In genomic region chr10:5709865-5710264, GRCh38 we compare ENCODE assay signal across 1 cellular context.
TF ChIP-seq lines count a peak whose summit lies in the region.

No MANE protein-coding gene starts in this region.

TF ChIP-seq in IMR-90, 13 proteins besides CTCF, POLR2A, EP300 and RAD21:
- TF ChIP-seq RFX5 (IDR thresholded peaks at IDR 0.05; ENCODE audit: low read depth, low read length) (no peak), MAZ (IDR thresholded peaks at IDR 0.05; ENCODE audit: borderline replicate concordance, low read depth, low read length) (no peak), RCOR1 (IDR thresholded peaks at IDR 0.05; ENCODE audit: insufficient replicate concordance, low read length) (no peak), FOS (IDR thresholded peaks at IDR 0.05; ENCODE audit: low read depth, low read length) (no peak), BHLHE40 (IDR thresholded peaks at IDR 0.05; ENCODE audit: low read depth, low read length) (no peak)
